ENCODE assay signal across 1 cellular context in genomic region chr11:6414874-6415328, GRCh38.
TF ChIP-seq lines count a peak whose summit lies in the region.

No MANE protein-coding gene starts in this region.

TF ChIP-seq in IMR-90, 13 proteins besides CTCF, POLR2A, EP300 and RAD21:
- TF ChIP-seq BHLHE40 (IDR thresholded peaks at IDR 0.05; ENCODE audit: low read depth, low read length), result no peak
- no peak for TF ChIP-seq CHD1 (IDR thresholded peaks at IDR 0.05; ENCODE audit: low read depth, low read length)
- TF ChIP-seq MAZ (IDR thresholded peaks at IDR 0.05; ENCODE audit: borderline replicate concordance, low read depth, low read length), result no peak
- TF ChIP-seq MXI1 (IDR thresholded peaks at IDR 0.05; ENCODE audit: borderline replicate concordance, low read depth, low read length), result no peak
- no peak for TF ChIP-seq RFX5 (IDR thresholded peaks at IDR 0.05; ENCODE audit: low read depth, low read length)
- no peak for TF ChIP-seq SMC3 (IDR thresholded peaks at IDR 0.05; ENCODE audit: low read depth, low read length)
- TF ChIP-seq MAFK (IDR thresholded peaks at IDR 0.05; ENCODE audit: low read depth, low read length), result no peak
- no peak for TF ChIP-seq USF2 (IDR thresholded peaks at IDR 0.05; ENCODE audit: low read depth, low read length)
